8 cellular contexts compared by ENCODE assay signal in genomic region chr1:8202182-8202905, GRCh38.
A peak's percentile ranks its signal among the peaks of the same experiment; 100 is the strongest.
DNase-seq lines count a peak whose midpoint lies in the region; ATAC-seq and TF ChIP-seq lines count a peak whose summit lies in the region.

No MANE protein-coding gene starts in this region.

- DNase-seq in activated CD4-positive, alpha-beta T cell treated with anti-CD3 and anti-CD28 coated beads, Interleukin-2, amount 10 ng/mL, durations not matched to agents 24 days and 14 days = no peak
- no peak for DNase-seq in activated CD4-positive, alpha-beta T cell treated with anti-CD3 and anti-CD28 coated beads for 48 hours
- DNase-seq in epithelial cell of esophagus (ENCODE audit: low read depth) (peak; percentile 88), aorta (peak; percentile 88 to 89), DMS 273 treated with DMSO at 0.1 percent for 48 hours (lab: John Stamatoyannopoulos, UW) (no peak), RPMI8226 (no peak)

- ATAC-seq in aorta (ENCODE audit: low FRiP score) = peak; percentile 85
- ATAC-seq in HG02571 (IDR thresholded peaks at IDR 0.05; ENCODE audit: unreplicated experiment) = no peak

- WGBS in aorta, 2 donors = 5 to 6% methylated on average over 19 of the region's 19 CpGs

- H3K36me3 Mint-ChIP-seq in activated CD4-positive, alpha-beta T cell treated with anti-CD3 and anti-CD28 coated beads, Interleukin-2, amount 10 ng/mL, durations not matched to agents 24 days and 14 days (ENCODE audit: low read depth) = no peaks in the 10 kb centered on the region

- intact Hi-C loops in activated CD4-positive, alpha-beta T cell treated with anti-CD3 and anti-CD28 coated beads, Interleukin-2, amount 10 ng/mL, durations not matched to agents 24 days and 14 days (cut with micrococcal nuclease) = no loop called here
- intact Hi-C loops in aorta (cut with DNase I) = loop anchor here (5.0 kb wide), 4 partner anchors 65 to 175 kb away; partner anchors contain the start of gene ERRFI1 (in 1 of the 2)

- peaks cover 6% of the 10 kb centered on the region for H3K4me1 Mint-ChIP-seq in activated CD4-positive, alpha-beta T cell treated with anti-CD3 and anti-CD28 coated beads, Interleukin-2, amount 10 ng/mL, durations not matched to agents 24 days and 14 days

- H3K4me3 Mint-ChIP-seq in activated CD4-positive, alpha-beta T cell treated with anti-CD3 and anti-CD28 coated beads, Interleukin-2, amount 10 ng/mL, durations not matched to agents 24 days and 14 days = no peak overlapping the region

- peak overlapping the region; percentile 92 for H3K27ac ChIP-seq in muscle layer of duodenum (ENCODE audit: low read length)
- peak overlapping the region; percentile 97 to 100 for H3K27ac ChIP-seq in aorta (ENCODE audit: low read depth in 1 of 2, low read length in 2 of 2)

- H3K9me3 Mint-ChIP-seq in activated CD4-positive, alpha-beta T cell treated with anti-CD3 and anti-CD28 coated beads, Interleukin-2, amount 10 ng/mL, durations not matched to agents 24 days and 14 days = no peaks in the 10 kb centered on the region

- H3K27me3 Mint-ChIP-seq in activated CD4-positive, alpha-beta T cell treated with anti-CD3 and anti-CD28 coated beads, Interleukin-2, amount 10 ng/mL, durations not matched to agents 24 days and 14 days = peaks cover 3% of the 10 kb centered on the region

- H3K4me1 ChIP-seq in muscle layer of duodenum (ENCODE audit: control insufficient read depth in 1 of 2, insufficient read depth in 2 of 2, low read length in 2 of 2) (peaks cover 8 to 17% of the 10 kb centered on the region in 2 donors), aorta (ENCODE audit: control insufficient read depth in 1 of 2, insufficient read depth in 2 of 2, low read length in 2 of 2) (peaks cover 2 to 8% of the 10 kb centered on the region in 2 donors)

- peak overlapping the region; percentile 21 for H3K4me3 ChIP-seq in epithelial cell of esophagus (ENCODE audit: low read length)
- peak overlapping the region; percentile 2 to 26 for H3K4me3 ChIP-seq in muscle layer of duodenum (ENCODE audit: low read depth in 1 of 2, low read length in 2 of 2)
- H3K4me3 ChIP-seq in aorta (ENCODE audit: low read length in 2 of 2) = no peak overlapping the region

- peak overlapping the region; percentile 8 for H3K27ac Mint-ChIP-seq in activated CD4-positive, alpha-beta T cell treated with anti-CD3 and anti-CD28 coated beads, Interleukin-2, amount 10 ng/mL, durations not matched to agents 24 days and 14 days

- H3K9me3 ChIP-seq in muscle layer of duodenum (ENCODE audit: control insufficient read depth in 1 of 2, low read length in 2 of 2) (no peaks in the 10 kb centered on the region), aorta (ENCODE audit: control insufficient read depth, low read length) (no peaks in the 10 kb centered on the region)

- H3K36me3 ChIP-seq in muscle layer of duodenum (ENCODE audit: control insufficient read depth in 1 of 2, insufficient read depth in 2 of 2, low read length in 2 of 2) (no peaks in the 10 kb centered on the region), aorta (ENCODE audit: control insufficient read depth in 1 of 2, insufficient read depth in 2 of 2, low read length in 1 of 2) (no peaks in the 10 kb centered on the region)

- no peak for TF ChIP-seq CTCF in epithelial cell of esophagus (IDR thresholded peaks at IDR 0.05; ENCODE audit: insufficient read depth, low read depth, low read length, missing control alignments)

- no peaks in the 10 kb centered on the region for H3K27me3 ChIP-seq in muscle layer of duodenum (ENCODE audit: low read depth, low read length)
- H3K27me3 ChIP-seq in aorta (ENCODE audit: control insufficient read depth in 1 of 2, insufficient read depth in 2 of 2, low read length in 1 of 2) = no peaks in the 10 kb centered on the region

Comparison
In these comparisons a context has a peak if more than half of its experiments do, and no peak if none do; other contexts are left out.
1. DNase-seq: peak in epithelial cell of esophagus (single experiment) and aorta (2 of 2); none in activated CD4-positive, alpha-beta T cell treated with anti-CD3 and anti-CD28 coated beads, Interleukin-2, amount 10 ng/mL, durations not matched to agents 24 days and 14 days (single experiment), activated CD4-positive, alpha-beta T cell treated with anti-CD3 and anti-CD28 coated beads for 48 hours (single experiment), DMS 273 treated with DMSO at 0.1 percent for 48 hours (single experiment) and RPMI8226 (single experiment).
2. H3K4me3 ChIP-seq: peak in epithelial cell of esophagus (single experiment) and muscle layer of duodenum (2 of 2); none in aorta (0 of 2).